1 cellular context compared by ENCODE assay signal in the genomic region with DNA sequence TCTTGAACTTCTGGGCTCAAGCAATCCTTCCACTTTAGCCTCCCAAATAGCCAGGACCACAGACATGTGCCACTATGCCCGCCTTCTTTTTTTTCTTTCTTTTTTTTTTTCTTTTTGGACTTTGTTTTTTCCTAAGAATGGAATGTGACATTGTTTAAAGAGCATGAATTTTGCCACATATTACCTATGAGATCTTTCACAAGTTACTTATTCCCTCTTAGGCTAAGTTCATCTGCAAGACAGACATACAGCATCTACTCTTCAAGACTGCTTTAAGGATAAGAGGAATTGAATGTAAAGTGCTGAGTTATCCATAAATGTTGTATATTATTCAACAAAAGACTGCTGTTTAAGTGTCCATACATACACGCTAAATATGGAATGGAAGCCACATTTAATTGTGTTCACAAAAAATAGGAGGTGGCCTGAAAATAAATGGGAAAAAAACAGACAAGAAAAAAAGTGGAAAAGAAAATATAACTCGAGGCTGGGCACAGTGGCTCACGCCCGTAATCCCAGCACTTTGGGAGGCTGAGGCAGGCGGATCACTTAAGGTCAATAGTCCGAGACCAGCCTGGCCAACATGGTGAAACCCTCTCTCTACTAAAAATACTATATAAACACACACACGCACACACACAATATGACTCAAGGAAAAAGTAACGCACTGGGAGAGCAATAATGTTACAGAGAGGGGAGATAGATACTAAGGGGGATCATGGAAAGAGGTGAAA.
A peak's percentile ranks its signal among the peaks of the same experiment; 100 is the strongest.
TF ChIP-seq lines count a peak whose summit lies in the region.

No MANE protein-coding gene starts in this region.

TF ChIP-seq in HepG2, 621 proteins besides CTCF, POLR2A, EP300 and RAD21 (continued from another document and continues in another):
- TF ChIP-seq, protein P1, sequence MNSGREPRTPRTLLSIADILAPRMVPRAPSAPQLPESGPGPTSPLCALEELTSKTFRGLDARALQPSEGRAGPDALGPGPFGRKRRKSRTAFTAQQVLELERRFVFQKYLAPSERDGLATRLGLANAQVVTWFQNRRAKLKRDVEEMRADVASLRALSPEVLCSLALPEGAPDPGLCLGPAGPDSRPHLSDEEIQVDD (CRISPR knock-in tag; IDR thresholded peaks at IDR 0.05; ENCODE audit: borderline replicate concordance) = no peak
- TF ChIP-seq, protein P2, sequence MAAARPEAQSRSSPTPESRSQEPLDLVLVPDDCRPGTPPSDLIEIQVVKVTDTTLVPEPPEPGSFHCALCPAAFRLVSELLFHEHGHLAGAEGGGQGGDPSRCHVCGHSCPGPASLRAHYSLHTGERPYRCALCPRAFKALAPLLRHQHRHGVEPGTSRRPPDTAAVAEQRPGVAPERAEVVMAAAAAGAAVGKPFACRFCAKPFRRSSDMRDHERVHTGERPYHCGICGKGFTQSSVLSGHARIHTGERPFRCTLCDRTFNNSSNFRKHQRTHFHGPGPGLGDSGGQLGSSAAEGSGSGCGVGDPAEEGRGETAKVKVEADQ (CRISPR knock-in tag; IDR thresholded peaks at IDR 0.05; ENCODE audit: borderline replicate concordance) = 0 out of 2 replicates have a peak, but pooled peaks have one; percentile 47
- TF ChIP-seq, protein P3, sequence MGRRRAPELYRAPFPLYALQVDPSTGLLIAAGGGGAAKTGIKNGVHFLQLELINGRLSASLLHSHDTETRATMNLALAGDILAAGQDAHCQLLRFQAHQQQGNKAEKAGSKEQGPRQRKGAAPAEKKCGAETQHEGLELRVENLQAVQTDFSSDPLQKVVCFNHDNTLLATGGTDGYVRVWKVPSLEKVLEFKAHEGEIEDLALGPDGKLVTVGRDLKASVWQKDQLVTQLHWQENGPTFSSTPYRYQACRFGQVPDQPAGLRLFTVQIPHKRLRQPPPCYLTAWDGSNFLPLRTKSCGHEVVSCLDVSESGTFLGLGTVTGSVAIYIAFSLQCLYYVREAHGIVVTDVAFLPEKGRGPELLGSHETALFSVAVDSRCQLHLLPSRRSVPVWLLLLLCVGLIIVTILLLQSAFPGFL (CRISPR knock-in tag; IDR thresholded peaks at IDR 0.05) = no peak
- TF ChIP-seq SOX5 (CRISPR knock-in tag; IDR thresholded peaks at IDR 0.05; ENCODE audit: borderline replicate concordance) (peak; percentile 69; the same call in 1 of the 2 replicates), MAFK (conservative IDR thresholded peaks at IDR 0.05 in 1 of 2, IDR thresholded peaks at IDR 0.05 in 1 of 2; ENCODE audit: low read length in 2 of 2) (no peak), RXRA (CRISPR knock-in tag; IDR thresholded peaks at IDR 0.05) (peak; percentile 60; the same call in 1 of the 2 replicates), ZBTB7A (CRISPR knock-in tag; IDR thresholded peaks at IDR 0.05) (no peak), SMC3 (IDR thresholded peaks at IDR 0.05; ENCODE audit: low read length) (no peak), HNRNPLL (IDR thresholded peaks at IDR 0.05; ENCODE audit: low read depth, low read length, poor library complexity, severe bottlenecking) (no peak), KLF11 (CRISPR knock-in tag; IDR thresholded peaks at IDR 0.05) (no peak), HNF4G (IDR thresholded peaks at IDR 0.05; ENCODE audit: borderline replicate concordance, low read depth, low read length) (peak; percentile 48), HNF4G (CRISPR knock-in tag; IDR thresholded peaks at IDR 0.05; ENCODE audit: borderline replicate concordance, low read depth) (no peak), ZBTB7B (CRISPR knock-in tag; IDR thresholded peaks at IDR 0.05) (no peak), ZNF326 (CRISPR knock-in tag; IDR thresholded peaks at IDR 0.05; ENCODE audit: borderline replicate concordance) (no peak), ZFY (CRISPR knock-in tag; IDR thresholded peaks at IDR 0.05) (no peak), ZNF670 (CRISPR knock-in tag; IDR thresholded peaks at IDR 0.05; ENCODE audit: borderline replicate concordance) (peak; percentile 48; the same call in 1 of the 2 replicates), BRD4 (CRISPR knock-in tag; IDR thresholded peaks at IDR 0.05) (no peak), FOXA3 (CRISPR knock-in tag; IDR thresholded peaks at IDR 0.05) (peak; percentile 68), KDM5A (IDR thresholded peaks at IDR 0.05; ENCODE audit: borderline replicate concordance, low read length) (no peak; the same call in 1 of the 2 replicates), REXO4 (CRISPR knock-in tag; IDR thresholded peaks at IDR 0.05; ENCODE audit: borderline replicate concordance) (no peak), MED13 (CRISPR knock-in tag; IDR thresholded peaks at IDR 0.05) (no peak), KMT2A (CRISPR knock-in tag; IDR thresholded peaks at IDR 0.05) (no peak), ZFYVE20 (CRISPR knock-in tag; IDR thresholded peaks at IDR 0.05; ENCODE audit: borderline replicate concordance, low read depth) (no peak), HNRNPK (IDR thresholded peaks at IDR 0.05; ENCODE audit: low read depth, low read length, poor library complexity, severe bottlenecking) (no peak)
- TF ChIP-seq, protein P4, sequence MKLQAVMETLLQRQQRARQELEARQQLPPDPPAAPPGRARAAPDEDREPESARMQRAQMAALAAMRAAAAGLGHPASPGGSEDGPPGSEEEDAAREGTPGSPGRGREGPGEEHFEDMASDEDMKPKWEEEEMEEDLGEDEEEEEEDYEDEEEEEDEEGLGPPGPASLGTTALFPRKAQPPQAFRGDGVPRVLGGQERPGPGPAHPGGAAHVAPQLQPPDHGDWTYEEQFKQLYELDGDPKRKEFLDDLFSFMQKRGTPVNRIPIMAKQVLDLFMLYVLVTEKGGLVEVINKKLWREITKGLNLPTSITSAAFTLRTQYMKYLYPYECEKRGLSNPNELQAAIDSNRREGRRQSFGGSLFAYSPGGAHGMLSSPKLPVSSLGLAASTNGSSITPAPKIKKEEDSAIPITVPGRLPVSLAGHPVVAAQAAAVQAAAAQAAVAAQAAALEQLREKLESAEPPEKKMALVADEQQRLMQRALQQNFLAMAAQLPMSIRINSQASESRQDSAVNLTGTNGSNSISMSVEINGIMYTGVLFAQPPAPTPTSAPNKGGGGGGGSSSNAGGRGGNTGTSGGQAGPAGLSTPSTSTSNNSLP (IDR thresholded peaks at IDR 0.05; ENCODE audit: low read depth, low read length) = 0 out of 2 replicates have a peak, but pooled peaks have one; percentile 11
- TF ChIP-seq, protein P5, sequence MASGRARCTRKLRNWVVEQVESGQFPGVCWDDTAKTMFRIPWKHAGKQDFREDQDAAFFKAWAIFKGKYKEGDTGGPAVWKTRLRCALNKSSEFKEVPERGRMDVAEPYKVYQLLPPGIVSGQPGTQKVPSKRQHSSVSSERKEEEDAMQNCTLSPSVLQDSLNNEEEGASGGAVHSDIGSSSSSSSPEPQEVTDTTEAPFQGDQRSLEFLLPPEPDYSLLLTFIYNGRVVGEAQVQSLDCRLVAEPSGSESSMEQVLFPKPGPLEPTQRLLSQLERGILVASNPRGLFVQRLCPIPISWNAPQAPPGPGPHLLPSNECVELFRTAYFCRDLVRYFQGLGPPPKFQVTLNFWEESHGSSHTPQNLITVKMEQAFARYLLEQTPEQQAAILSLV (CRISPR knock-in tag; IDR thresholded peaks at IDR 0.05; ENCODE audit: borderline replicate concordance) = no peak
- TF ChIP-seq, protein P6, sequence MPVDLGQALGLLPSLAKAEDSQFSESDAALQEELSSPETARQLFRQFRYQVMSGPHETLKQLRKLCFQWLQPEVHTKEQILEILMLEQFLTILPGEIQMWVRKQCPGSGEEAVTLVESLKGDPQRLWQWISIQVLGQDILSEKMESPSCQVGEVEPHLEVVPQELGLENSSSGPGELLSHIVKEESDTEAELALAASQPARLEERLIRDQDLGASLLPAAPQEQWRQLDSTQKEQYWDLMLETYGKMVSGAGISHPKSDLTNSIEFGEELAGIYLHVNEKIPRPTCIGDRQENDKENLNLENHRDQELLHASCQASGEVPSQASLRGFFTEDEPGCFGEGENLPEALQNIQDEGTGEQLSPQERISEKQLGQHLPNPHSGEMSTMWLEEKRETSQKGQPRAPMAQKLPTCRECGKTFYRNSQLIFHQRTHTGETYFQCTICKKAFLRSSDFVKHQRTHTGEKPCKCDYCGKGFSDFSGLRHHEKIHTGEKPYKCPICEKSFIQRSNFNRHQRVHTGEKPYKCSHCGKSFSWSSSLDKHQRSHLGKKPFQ (CRISPR knock-in tag; IDR thresholded peaks at IDR 0.05; ENCODE audit: insufficient replicate concordance) = no peak
- TF ChIP-seq, protein P7, sequence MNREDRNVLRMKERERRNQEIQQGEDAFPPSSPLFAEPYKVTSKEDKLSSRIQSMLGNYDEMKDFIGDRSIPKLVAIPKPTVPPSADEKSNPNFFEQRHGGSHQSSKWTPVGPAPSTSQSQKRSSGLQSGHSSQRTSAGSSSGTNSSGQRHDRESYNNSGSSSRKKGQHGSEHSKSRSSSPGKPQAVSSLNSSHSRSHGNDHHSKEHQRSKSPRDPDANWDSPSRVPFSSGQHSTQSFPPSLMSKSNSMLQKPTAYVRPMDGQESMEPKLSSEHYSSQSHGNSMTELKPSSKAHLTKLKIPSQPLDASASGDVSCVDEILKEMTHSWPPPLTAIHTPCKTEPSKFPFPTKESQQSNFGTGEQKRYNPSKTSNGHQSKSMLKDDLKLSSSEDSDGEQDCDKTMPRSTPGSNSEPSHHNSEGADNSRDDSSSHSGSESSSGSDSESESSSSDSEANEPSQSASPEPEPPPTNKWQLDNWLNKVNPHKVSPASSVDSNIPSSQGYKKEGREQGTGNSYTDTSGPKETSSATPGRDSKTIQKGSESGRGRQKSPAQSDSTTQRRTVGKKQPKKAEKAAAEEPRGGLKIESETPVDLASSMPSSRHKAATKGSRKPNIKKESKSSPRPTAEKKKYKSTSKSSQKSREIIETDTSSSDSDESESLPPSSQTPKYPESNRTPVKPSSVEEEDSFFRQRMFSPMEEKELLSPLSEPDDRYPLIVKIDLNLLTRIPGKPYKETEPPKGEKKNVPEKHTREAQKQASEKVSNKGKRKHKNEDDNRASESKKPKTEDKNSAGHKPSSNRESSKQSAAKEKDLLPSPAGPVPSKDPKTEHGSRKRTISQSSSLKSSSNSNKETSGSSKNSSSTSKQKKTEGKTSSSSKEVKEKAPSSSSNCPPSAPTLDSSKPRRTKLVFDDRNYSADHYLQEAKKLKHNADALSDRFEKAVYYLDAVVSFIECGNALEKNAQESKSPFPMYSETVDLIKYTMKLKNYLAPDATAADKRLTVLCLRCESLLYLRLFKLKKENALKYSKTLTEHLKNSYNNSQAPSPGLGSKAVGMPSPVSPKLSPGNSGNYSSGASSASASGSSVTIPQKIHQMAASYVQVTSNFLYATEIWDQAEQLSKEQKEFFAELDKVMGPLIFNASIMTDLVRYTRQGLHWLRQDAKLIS (CRISPR knock-in tag; IDR thresholded peaks at IDR 0.05) = no peak
- TF ChIP-seq, protein P8, sequence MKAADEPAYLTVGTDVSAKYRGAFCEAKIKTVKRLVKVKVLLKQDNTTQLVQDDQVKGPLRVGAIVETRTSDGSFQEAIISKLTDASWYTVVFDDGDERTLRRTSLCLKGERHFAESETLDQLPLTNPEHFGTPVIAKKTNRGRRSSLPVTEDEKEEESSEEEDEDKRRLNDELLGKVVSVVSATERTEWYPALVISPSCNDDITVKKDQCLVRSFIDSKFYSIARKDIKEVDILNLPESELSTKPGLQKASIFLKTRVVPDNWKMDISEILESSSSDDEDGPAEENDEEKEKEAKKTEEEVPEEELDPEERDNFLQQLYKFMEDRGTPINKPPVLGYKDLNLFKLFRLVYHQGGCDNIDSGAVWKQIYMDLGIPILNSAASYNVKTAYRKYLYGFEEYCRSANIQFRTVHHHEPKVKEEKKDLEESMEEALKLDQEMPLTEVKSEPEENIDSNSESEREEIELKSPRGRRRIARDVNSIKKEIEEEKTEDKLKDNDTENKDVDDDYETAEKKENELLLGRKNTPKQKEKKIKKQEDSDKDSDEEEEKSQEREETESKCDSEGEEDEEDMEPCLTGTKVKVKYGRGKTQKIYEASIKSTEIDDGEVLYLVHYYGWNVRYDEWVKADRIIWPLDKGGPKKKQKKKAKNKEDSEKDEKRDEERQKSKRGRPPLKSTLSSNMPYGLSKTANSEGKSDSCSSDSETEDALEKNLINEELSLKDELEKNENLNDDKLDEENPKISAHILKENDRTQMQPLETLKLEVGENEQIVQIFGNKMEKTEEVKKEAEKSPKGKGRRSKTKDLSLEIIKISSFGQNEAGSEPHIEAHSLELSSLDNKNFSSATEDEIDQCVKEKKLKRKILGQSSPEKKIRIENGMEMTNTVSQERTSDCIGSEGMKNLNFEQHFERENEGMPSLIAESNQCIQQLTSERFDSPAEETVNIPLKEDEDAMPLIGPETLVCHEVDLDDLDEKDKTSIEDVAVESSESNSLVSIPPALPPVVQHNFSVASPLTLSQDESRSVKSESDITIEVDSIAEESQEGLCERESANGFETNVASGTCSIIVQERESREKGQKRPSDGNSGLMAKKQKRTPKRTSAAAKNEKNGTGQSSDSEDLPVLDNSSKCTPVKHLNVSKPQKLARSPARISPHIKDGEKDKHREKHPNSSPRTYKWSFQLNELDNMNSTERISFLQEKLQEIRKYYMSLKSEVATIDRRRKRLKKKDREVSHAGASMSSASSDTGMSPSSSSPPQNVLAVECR (CRISPR knock-in tag; IDR thresholded peaks at IDR 0.05; ENCODE audit: borderline replicate concordance) = no peak
